In genomic region chr7:55120074-55120473, GRCh38 we compare ENCODE assay signal across 2 cellular contexts.
TF ChIP-seq lines count a peak whose summit lies in the region.

No MANE protein-coding gene starts in this region.

TF ChIP-seq in IMR-90, 13 proteins besides CTCF, POLR2A, EP300 and RAD21:
- TF ChIP-seq SMC3 (IDR thresholded peaks at IDR 0.05; ENCODE audit: low read depth, low read length) (no peak), BHLHE40 (IDR thresholded peaks at IDR 0.05; ENCODE audit: low read depth, low read length) (no peak), CEBPB (IDR thresholded peaks at IDR 0.05; ENCODE audit: low read depth, low read length) (no peak; the same call in 1 of the 2 replicates), FOS (IDR thresholded peaks at IDR 0.05; ENCODE audit: low read depth, low read length) (no peak), ELK1 (IDR thresholded peaks at IDR 0.05; ENCODE audit: borderline replicate concordance, low read depth, low read length) (no peak), MXI1 (IDR thresholded peaks at IDR 0.05; ENCODE audit: borderline replicate concordance, low read depth, low read length) (no peak), RFX5 (IDR thresholded peaks at IDR 0.05; ENCODE audit: low read depth, low read length) (no peak), NFE2L2 (IDR thresholded peaks at IDR 0.05; ENCODE audit: low read depth, low read length) (no peak), MAFK (IDR thresholded peaks at IDR 0.05; ENCODE audit: low read depth, low read length) (no peak), CHD1 (IDR thresholded peaks at IDR 0.05; ENCODE audit: low read depth, low read length) (no peak), RCOR1 (IDR thresholded peaks at IDR 0.05; ENCODE audit: insufficient replicate concordance, low read length) (no peak), MAZ (IDR thresholded peaks at IDR 0.05; ENCODE audit: borderline replicate concordance, low read depth, low read length) (no peak), USF2 (IDR thresholded peaks at IDR 0.05; ENCODE audit: low read depth, low read length) (no peak)
TF ChIP-seq in IMR-90: peak in this region for 0.

TF ChIP-seq in liver, 16 proteins besides CTCF, POLR2A, EP300 and RAD21 (continued from another document):
- no peak for TF ChIP-seq FOXA1 (IDR thresholded peaks at IDR 0.05)
- TF ChIP-seq REST (IDR thresholded peaks at IDR 0.05): no peak
- no peak for TF ChIP-seq SP1 (IDR thresholded peaks at IDR 0.05)
- no peak for TF ChIP-seq EGR1 (IDR thresholded peaks at IDR 0.05; ENCODE audit: low read depth in 2 of 2)
- TF ChIP-seq GABPA (IDR thresholded peaks at IDR 0.05 in 1 of 2, conservative IDR thresholded peaks at IDR 0.05 in 1 of 2): no peak
- TF ChIP-seq JUND (IDR thresholded peaks at IDR 0.05): no peak
- TF ChIP-seq ZBTB33 (IDR thresholded peaks at IDR 0.05): no peak
- no peak for TF ChIP-seq ATF3 (IDR thresholded peaks at IDR 0.05)
- TF ChIP-seq YY1 (IDR thresholded peaks at IDR 0.05): no peak
- no peak for TF ChIP-seq NR2F2 (IDR thresholded peaks at IDR 0.05)
- TF ChIP-seq RXRA (IDR thresholded peaks at IDR 0.05): no peak
- TF ChIP-seq HNF4A (conservative IDR thresholded peaks at IDR 0.05): no peak
- no peak for TF ChIP-seq TAF1 (conservative IDR thresholded peaks at IDR 0.05)
- no peak for TF ChIP-seq MAX (IDR thresholded peaks at IDR 0.05)
- no peak for TF ChIP-seq HNF4G (IDR thresholded peaks at IDR 0.05)
